20 cellular contexts compared by ENCODE assay signal in genomic region chr12:103978384-103978982, GRCh38. TPM values are rescaled to one million over a fixed set of nuclear protein-coding genes. Genes with fewer than 3 reads are reported as not detected.
DNase-seq lines count a peak whose midpoint lies in the region; ATAC-seq and TF ChIP-seq lines count a peak whose summit lies in the region.
"Had no signal": no experiment of that assay in that cellular context is flagged by ENCODE, and none has a peak within 500 bp of the region (broad histone marks: within the 10 kb centered on the region; RNA-seq: fewer than 3 reads in every experiment).

No MANE protein-coding gene starts in this region.

- POLR2A ChIA-PET in CD8-positive, alpha-beta T cell (lab: Charles Lee) = no interaction called here

- H3K4me1 ChIP-seq in CD8-positive, alpha-beta T cell (ENCODE audit: insufficient read depth, low read length) = no peaks in the 10 kb centered on the region
- H3K4me1 ChIP-seq: HAP-1 had no signal

- CTCF ChIA-PET in activated CD8-positive, alpha-beta memory T cell treated with anti-CD3 and anti-CD28 coated beads, Interleukin-2, amount 10 ng/mL, durations not matched to agents 7 days and 5 days (lab: Charles Lee) = no interaction called here
- CTCF ChIA-PET in CD8-positive, alpha-beta T cell (lab: Charles Lee) = no interaction called here

- no peak for TF ChIP-seq CTCF in CD8-positive, alpha-beta T cell (IDR thresholded peaks at IDR 0.05)
- no peak for TF ChIP-seq CTCF in nephron progenitor cell (IDR thresholded peaks at IDR 0.05)

- no peak overlapping the region for H3K27ac ChIP-seq in CD8-positive, alpha-beta T cell (ENCODE audit: low read depth, low read length)
- H3K27ac ChIP-seq: PC-9 had no signal

- peak overlapping the region; percentile 39 for H3K27ac Mint-ChIP-seq in activated CD8-positive, alpha-beta memory T cell treated with anti-CD3 and anti-CD28 coated beads, Interleukin-2, amount 10 ng/mL, durations not matched to agents 7 days and 5 days
- H3K27ac Mint-ChIP-seq in CD8-positive, alpha-beta T cell = peak overlapping the region; percentile 62
- H3K27ac Mint-ChIP-seq in activated T-helper 2 cell treated with anti-CD3 and anti-CD28 coated beads, Interferon-gamma antibody, Interleukin-2, Interleukin-4, amounts not matched to agents 10 μg/mL and 5 μg/mL and 100 μg/mL, durations not matched to agents 14 hours and 24 hours and 36 hours = peak overlapping the region; percentile 36
- H3K27ac Mint-ChIP-seq in nephron progenitor cell = peak overlapping the region; percentile 39

- H3K4me3 Mint-ChIP-seq in activated CD8-positive, alpha-beta memory T cell treated with anti-CD3 and anti-CD28 coated beads, Interleukin-2, amount 10 ng/mL, durations not matched to agents 7 days and 5 days = no peak overlapping the region
- H3K4me3 Mint-ChIP-seq in CD8-positive, alpha-beta T cell = no peak overlapping the region
- no peak overlapping the region for H3K4me3 Mint-ChIP-seq in activated T-helper 2 cell treated with anti-CD3 and anti-CD28 coated beads, Interferon-gamma antibody, Interleukin-2, Interleukin-4, amounts not matched to agents 10 μg/mL and 5 μg/mL and 100 μg/mL, durations not matched to agents 14 hours and 24 hours and 36 hours (ENCODE audit: low read depth)
- H3K4me3 Mint-ChIP-seq in nephron progenitor cell = no peak overlapping the region
- H3K4me3 Mint-ChIP-seq: CD8-positive, alpha-beta memory T cell had no signal

- no peaks in the 10 kb centered on the region for H3K9me3 Mint-ChIP-seq in activated CD8-positive, alpha-beta memory T cell treated with anti-CD3 and anti-CD28 coated beads, Interleukin-2, amount 10 ng/mL, durations not matched to agents 7 days and 5 days (ENCODE audit: low read depth)
- H3K9me3 Mint-ChIP-seq in CD8-positive, alpha-beta T cell = no peaks in the 10 kb centered on the region
- H3K9me3 Mint-ChIP-seq in activated T-helper 2 cell treated with anti-CD3 and anti-CD28 coated beads, Interferon-gamma antibody, Interleukin-2, Interleukin-4, amounts not matched to agents 10 μg/mL and 5 μg/mL and 100 μg/mL, durations not matched to agents 14 hours and 24 hours and 36 hours = no peaks in the 10 kb centered on the region
- H3K9me3 Mint-ChIP-seq in nephron progenitor cell = no peaks in the 10 kb centered on the region
- H3K9me3 Mint-ChIP-seq: CD8-positive, alpha-beta memory T cell had no signal

- intact Hi-C loops in CD8-positive, alpha-beta T cell (cut with DNase I, micrococcal nuclease) = no loop called here
- intact Hi-C loops in activated T-helper 2 cell treated with anti-CD3 and anti-CD28 coated beads, Interferon-gamma antibody, Interleukin-2, Interleukin-4, amounts not matched to agents 10 μg/mL and 5 μg/mL and 100 μg/mL, durations not matched to agents 14 hours and 24 hours and 36 hours (cut with micrococcal nuclease) = no loop called here

- DNase-seq in activated CD8-positive, alpha-beta memory T cell treated with anti-CD3 and anti-CD28 coated beads, Interleukin-2, amount 10 ng/mL, durations not matched to agents 7 days and 5 days = no peak
- DNase-seq in activated CD8-positive, alpha-beta memory T cell treated with anti-CD3 and anti-CD28 coated beads, Interleukin-2, amount 50 U/mL, for 4 hours = no peak
- DNase-seq in CD8-positive, alpha-beta T cell = no peak
- DNase-seq in activated T-helper 2 cell treated with anti-CD3 and anti-CD28 coated beads, Interferon-gamma antibody, Interleukin-2, Interleukin-4, amounts not matched to agents 10 μg/mL and 5 μg/mL and 100 μg/mL, durations not matched to agents 14 hours and 24 hours and 36 hours (ENCODE audit: low spot score) = no peak
- no peak for DNase-seq in nephron progenitor cell
- no peak for DNase-seq in retina
- DNase-seq in 8988T = no peak
- DNase-seq in NCI-H1105 treated with DMSO at 0.1 percent for 48 hours (lab: John Stamatoyannopoulos, UW) = no peak
- DNase-seq: AML-193; CD8-positive, alpha-beta memory T cell; DMS 273 treated with DMSO at 0.1 percent for 48 hours; Karpas-422; MM.1S; NCI-H1417; NCI-H1930; NCI-H2171; NCI-H446 treated with DMSO at 0.1 percent for 48 hours; NCI-H748 treated with DMSO at 0.1 percent for 48 hours; PC-9 had no signal

- H3K4me1 Mint-ChIP-seq in activated CD8-positive, alpha-beta memory T cell treated with anti-CD3 and anti-CD28 coated beads, Interleukin-2, amount 10 ng/mL, durations not matched to agents 7 days and 5 days = peaks cover 16% of the 10 kb centered on the region
- peaks cover 34% of the 10 kb centered on the region for H3K4me1 Mint-ChIP-seq in CD8-positive, alpha-beta T cell (ENCODE audit: low read depth)
- peaks cover 9% of the 10 kb centered on the region for H3K4me1 Mint-ChIP-seq in activated T-helper 2 cell treated with anti-CD3 and anti-CD28 coated beads, Interferon-gamma antibody, Interleukin-2, Interleukin-4, amounts not matched to agents 10 μg/mL and 5 μg/mL and 100 μg/mL, durations not matched to agents 14 hours and 24 hours and 36 hours (ENCODE audit: low read depth)
- H3K4me1 Mint-ChIP-seq in nephron progenitor cell = peaks cover 8% of the 10 kb centered on the region

- peak; percentile 16 for ATAC-seq in activated CD8-positive, alpha-beta memory T cell treated with anti-CD3 and anti-CD28 coated beads, Interleukin-2, amount 10 ng/mL, durations not matched to agents 7 days and 5 days
- ATAC-seq in CD8-positive, alpha-beta T cell = no peak

- H3K27me3 ChIP-seq in CD8-positive, alpha-beta T cell (ENCODE audit: insufficient read depth, low read length) = no peaks in the 10 kb centered on the region

- H3K4me3 ChIP-seq in CD8-positive, alpha-beta T cell (ENCODE audit: low read depth, low read length) = no peak overlapping the region
- H3K4me3 ChIP-seq: HAP-1, PC-9 had no signal

- H3K9me3 ChIP-seq in CD8-positive, alpha-beta T cell (ENCODE audit: low read length) = no peaks in the 10 kb centered on the region
- H3K9me3 ChIP-seq: HAP-1 had no signal

- peaks cover 30% of the 10 kb centered on the region for H3K36me3 ChIP-seq in CD8-positive, alpha-beta T cell (ENCODE audit: insufficient read depth, low read length)

- H3K36me3 Mint-ChIP-seq in activated CD8-positive, alpha-beta memory T cell treated with anti-CD3 and anti-CD28 coated beads, Interleukin-2, amount 10 ng/mL, durations not matched to agents 7 days and 5 days = peaks cover 39% of the 10 kb centered on the region
- H3K36me3 Mint-ChIP-seq in CD8-positive, alpha-beta T cell = peaks cover 81% of the 10 kb centered on the region
- peaks cover 68% of the 10 kb centered on the region for H3K36me3 Mint-ChIP-seq in activated T-helper 2 cell treated with anti-CD3 and anti-CD28 coated beads, Interferon-gamma antibody, Interleukin-2, Interleukin-4, amounts not matched to agents 10 μg/mL and 5 μg/mL and 100 μg/mL, durations not matched to agents 14 hours and 24 hours and 36 hours (ENCODE audit: low read depth)
- peaks cover 76% of the 10 kb centered on the region for H3K36me3 Mint-ChIP-seq in nephron progenitor cell (ENCODE audit: low read depth)

- no peaks in the 10 kb centered on the region for H3K27me3 Mint-ChIP-seq in activated CD8-positive, alpha-beta memory T cell treated with anti-CD3 and anti-CD28 coated beads, Interleukin-2, amount 10 ng/mL, durations not matched to agents 7 days and 5 days
- no peaks in the 10 kb centered on the region for H3K27me3 Mint-ChIP-seq in CD8-positive, alpha-beta T cell (ENCODE audit: low read depth)
- H3K27me3 Mint-ChIP-seq in activated T-helper 2 cell treated with anti-CD3 and anti-CD28 coated beads, Interferon-gamma antibody, Interleukin-2, Interleukin-4, amounts not matched to agents 10 μg/mL and 5 μg/mL and 100 μg/mL, durations not matched to agents 14 hours and 24 hours and 36 hours (ENCODE audit: low read depth) = no peaks in the 10 kb centered on the region
- no peaks in the 10 kb centered on the region for H3K27me3 Mint-ChIP-seq in nephron progenitor cell (ENCODE audit: low read depth, poor library complexity)
- H3K27me3 Mint-ChIP-seq: CD8-positive, alpha-beta memory T cell had no signal

RNA-seq across cellular contexts. Expression of gene TDG, which starts 12.8 kb away (rescaled TPM):
- total RNA-seq in activated CD8-positive, alpha-beta memory T cell treated with anti-CD3 and anti-CD28 coated beads, Interleukin-2, amount 10 ng/mL, durations not matched to agents 7 days and 5 days = 10 to 100 TPM; 29.4 to 46.5 TPM
- total RNA-seq in CD8-positive, alpha-beta T cell = 10 to 100 TPM; 30.5 to 36.8 TPM
- 76.6 and 77.3 TPM in 2 replicates for total RNA-seq in activated T-helper 2 cell treated with anti-CD3 and anti-CD28 coated beads, Interferon-gamma antibody, Interleukin-2, Interleukin-4, amounts not matched to agents 10 μg/mL and 5 μg/mL and 100 μg/mL, durations not matched to agents 14 hours and 24 hours and 36 hours

RNA-seq across cellular contexts. Expression of gene HSP90B1, which starts 48.3 kb away (rescaled TPM):
- 100 to 1,000 TPM; 324 to 489 TPM for total RNA-seq in activated CD8-positive, alpha-beta memory T cell treated with anti-CD3 and anti-CD28 coated beads, Interleukin-2, amount 10 ng/mL, durations not matched to agents 7 days and 5 days
- total RNA-seq in CD8-positive, alpha-beta T cell = 100 to 1,000 TPM; 173 to 179 TPM
- 615 and 617 TPM in 2 replicates for total RNA-seq in activated T-helper 2 cell treated with anti-CD3 and anti-CD28 coated beads, Interferon-gamma antibody, Interleukin-2, Interleukin-4, amounts not matched to agents 10 μg/mL and 5 μg/mL and 100 μg/mL, durations not matched to agents 14 hours and 24 hours and 36 hours
